ENCODE assay signal across 1 cellular context in genomic region chr16:84947996-84948854, GRCh38.
TF ChIP-seq lines count a peak whose summit lies in the region.

No MANE protein-coding gene starts in this region.

TF ChIP-seq in HepG2, 621 proteins besides CTCF, POLR2A, EP300 and RAD21 (continued from another document and continues in another):
- TF ChIP-seq ZNF281 (CRISPR knock-in tag; IDR thresholded peaks at IDR 0.05; ENCODE audit: borderline replicate concordance) (peak; percentile 41; the same call in 1 of the 2 replicates), RXRB (CRISPR knock-in tag; IDR thresholded peaks at IDR 0.05; ENCODE audit: borderline replicate concordance) (peak; percentile 91), ZNF558 (CRISPR knock-in tag; IDR thresholded peaks at IDR 0.05; ENCODE audit: borderline replicate concordance) (no peak), SRSF1 (optimal IDR thresholded peaks at IDR 0.05; ENCODE audit: low read depth, low read length) (no peak), NFE2 (CRISPR knock-in tag; IDR thresholded peaks at IDR 0.05) (no peak), ZNF678 (CRISPR knock-in tag; IDR thresholded peaks at IDR 0.05) (no peak), ZBTB2 (CRISPR knock-in tag; IDR thresholded peaks at IDR 0.05; ENCODE audit: low read depth) (no peak), ZSCAN20 (CRISPR knock-in tag; IDR thresholded peaks at IDR 0.05; ENCODE audit: borderline replicate concordance) (no peak), ZNF674 (CRISPR knock-in tag; IDR thresholded peaks at IDR 0.05; ENCODE audit: low read depth) (no peak), ZNF781 (CRISPR knock-in tag; IDR thresholded peaks at IDR 0.05; ENCODE audit: borderline replicate concordance, not compliant biosample characterization) (peak; percentile 56), MZF1 (CRISPR knock-in tag; IDR thresholded peaks at IDR 0.05; ENCODE audit: borderline replicate concordance) (no peak), MLX (CRISPR knock-in tag; IDR thresholded peaks at IDR 0.05) (peak; percentile 91), MLXIP (CRISPR knock-in tag; IDR thresholded peaks at IDR 0.05; ENCODE audit: borderline replicate concordance) (no peak), ZNF3 (CRISPR knock-in tag; IDR thresholded peaks at IDR 0.05) (no peak), ZC3H13 (CRISPR knock-in tag; IDR thresholded peaks at IDR 0.05) (no peak; the same call in 1 of the 2 replicates), ZNF274 (CRISPR knock-in tag; IDR thresholded peaks at IDR 0.05) (no peak; the same call in 1 of the 2 replicates), ZNF468 (CRISPR knock-in tag; IDR thresholded peaks at IDR 0.05) (no peak), ZNF614 (CRISPR knock-in tag; IDR thresholded peaks at IDR 0.05; ENCODE audit: borderline replicate concordance) (no peak), CHD4 (IDR thresholded peaks at IDR 0.05; ENCODE audit: borderline replicate concordance, low read length) (no peak), ARHGAP35 (CRISPR knock-in tag; IDR thresholded peaks at IDR 0.05; ENCODE audit: borderline replicate concordance) (no peak), CENPX (CRISPR knock-in tag; IDR thresholded peaks at IDR 0.05) (no peak), ZNF205 (CRISPR knock-in tag; IDR thresholded peaks at IDR 0.05) (no peak), ELF1 (CRISPR knock-in tag; IDR thresholded peaks at IDR 0.05) (0 out of 2 replicates have a peak, but pooled peaks have one; percentile 27), CBFB (CRISPR knock-in tag; IDR thresholded peaks at IDR 0.05) (no peak), ZSCAN31 (CRISPR knock-in tag; IDR thresholded peaks at IDR 0.05; ENCODE audit: low read depth) (peak; percentile 49; the same call in 1 of the 2 replicates), CERS6 (CRISPR knock-in tag; IDR thresholded peaks at IDR 0.05) (no peak), TBX2 (CRISPR knock-in tag; IDR thresholded peaks at IDR 0.05; ENCODE audit: borderline replicate concordance) (peak; percentile 73; the same call in 1 of the 2 replicates), ZNF766 (CRISPR knock-in tag; IDR thresholded peaks at IDR 0.05; ENCODE audit: borderline replicate concordance) (no peak), ZBTB42 (CRISPR knock-in tag; IDR thresholded peaks at IDR 0.05) (no peak), SAP130 (CRISPR knock-in tag; IDR thresholded peaks at IDR 0.05; ENCODE audit: low read depth) (peak; percentile 58; the same call in 1 of the 2 replicates), HMG20A (CRISPR knock-in tag; IDR thresholded peaks at IDR 0.05; ENCODE audit: borderline replicate concordance) (0 out of 2 replicates have a peak, but pooled peaks have one; percentile 36), SRSF4 (IDR thresholded peaks at IDR 0.05; ENCODE audit: low read depth, low read length, poor library complexity, severe bottlenecking) (no peak), SCMH1 (CRISPR knock-in tag; IDR thresholded peaks at IDR 0.05; ENCODE audit: borderline replicate concordance) (no peak), SKIL (CRISPR knock-in tag; IDR thresholded peaks at IDR 0.05; ENCODE audit: borderline replicate concordance) (peak; percentile 54), ZNF44 (CRISPR knock-in tag; IDR thresholded peaks at IDR 0.05) (no peak), ZFP37 (CRISPR knock-in tag; IDR thresholded peaks at IDR 0.05; ENCODE audit: borderline replicate concordance) (no peak), RNF2 (conservative IDR thresholded peaks at IDR 0.05; ENCODE audit: low read depth) (no peak), ZNF609 (CRISPR knock-in tag; IDR thresholded peaks at IDR 0.05; ENCODE audit: borderline replicate concordance) (peak; percentile 68), YY1 (IDR thresholded peaks at IDR 0.05; ENCODE audit: insufficient read depth, insufficient replicate concordance, low read depth, low read length) (peak; percentile 45), RXRA (CRISPR knock-in tag; IDR thresholded peaks at IDR 0.05) (peak; percentile 93), SETDB1 (CRISPR knock-in tag; IDR thresholded peaks at IDR 0.05; ENCODE audit: borderline replicate concordance) (0 out of 2 replicates have a peak, but pooled peaks have one; percentile 55)
